9 cellular contexts compared by ENCODE assay signal in the genomic region with DNA sequence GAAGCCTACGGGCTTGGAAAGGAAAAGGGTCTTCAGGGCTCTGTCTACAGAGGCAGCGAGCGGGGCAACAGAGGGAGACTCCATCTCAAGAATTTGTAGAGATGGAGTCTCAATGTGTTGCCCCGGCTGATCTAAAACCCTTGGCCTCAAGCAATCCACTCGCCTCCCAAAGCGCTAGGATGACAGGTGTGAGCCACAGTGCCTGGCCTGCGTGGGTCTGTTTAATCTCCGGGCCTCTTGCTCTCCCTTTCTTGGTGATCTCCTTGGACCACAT. TPM values are rescaled to one million over a fixed set of nuclear protein-coding genes. Genes with fewer than 3 reads are reported as not detected.
A peak's percentile ranks its signal among the peaks of the same experiment; 100 is the strongest.
DNase-seq lines count a peak whose midpoint lies in the region; ATAC-seq and TF ChIP-seq lines count a peak whose summit lies in the region.
"Had no signal": no experiment of that assay in that cellular context is flagged by ENCODE, and none has a peak within 500 bp of the region (broad histone marks: within the 10 kb centered on the region; RNA-seq: fewer than 3 reads in every experiment).

No MANE protein-coding gene starts in this region.

- no TSS peak for BruUV-seq in PC-3 (replicated peaks; lab: Mats Ljungman, UMichigan)

- peaks cover 47% of the 10 kb centered on the region for H3K4me1 ChIP-seq in PC-3 (ENCODE audit: insufficient read depth, low read length)
- H3K4me1 ChIP-seq in ectodermal cell (ENCODE audit: control insufficient read depth, insufficient read depth, low read length): peaks cover 15% of the 10 kb centered on the region
- peaks cover 37% of the 10 kb centered on the region for H3K4me1 ChIP-seq in ovary (ENCODE audit: insufficient read depth)

- H3K27ac ChIP-seq in PC-3 (ENCODE audit: low read length) (no peak overlapping the region), ectodermal cell (ENCODE audit: insufficient read depth, low read depth, low read length, poor library complexity, severe bottlenecking) (peak overlapping the region; percentile 38), ovary (peak overlapping the region; percentile 56 to 82)

- H3F3A ChIP-seq in PC-3 (ENCODE audit: low read length, unreplicated experiment): peaks cover 33% of the 10 kb centered on the region

- H3K9me3 ChIP-seq in PC-3 (ENCODE audit: low read length): no peaks in the 10 kb centered on the region
- H3K9me3 ChIP-seq in ectodermal cell (ENCODE audit: control insufficient read depth, low read length): no peaks in the 10 kb centered on the region
- H3K9me3 ChIP-seq in ovary: no peaks in the 10 kb centered on the region

- no peak for TF ChIP-seq POLR2A in ovary (IDR thresholded peaks at IDR 0.05)

- CTCF ChIA-PET in PC-3 (lab: Charles Lee): no interaction called here

- peak; percentile 3 for ATAC-seq in PC-3

- H3K27me3 ChIP-seq in PC-3 (ENCODE audit: low read length) (no peaks in the 10 kb centered on the region), ectodermal cell (ENCODE audit: control insufficient read depth, insufficient read depth, low read length, poor library complexity, severe bottlenecking) (no peaks in the 10 kb centered on the region), ovary (no peaks in the 10 kb centered on the region)

- H4K20me1 ChIP-seq in PC-3 (ENCODE audit: low read length): peaks cover 72% of the 10 kb centered on the region

- 85 to 87% methylated on average over 8 of the region's 8 CpGs for WGBS in ectodermal cell, 2 experiments
- 50 to 58% (median 52%) methylated on average over 8 of the region's 8 CpGs for WGBS in ovary, 3 donors

- peaks cover 52% of the 10 kb centered on the region for H3K36me3 ChIP-seq in PC-3 (ENCODE audit: low read depth, low read length)
- H3K36me3 ChIP-seq in ectodermal cell (ENCODE audit: control insufficient read depth, insufficient read depth, low read length): peaks cover 36% of the 10 kb centered on the region
- H3K36me3 ChIP-seq in ovary: no peaks in the 10 kb centered on the region

- TF ChIP-seq CTCF in PC-3 (conservative IDR thresholded peaks at IDR 0.05; ENCODE audit: low read depth, low read length) (no peak), ovary (IDR thresholded peaks at IDR 0.05) (no peak)

- H3K4me3 ChIP-seq in PC-3 (ENCODE audit: low read length): no peak overlapping the region
- H3K4me3 ChIP-seq in ectodermal cell (ENCODE audit: insufficient read depth, low read depth, low read length): no peak overlapping the region
- H3K4me3 ChIP-seq in ovary: no peak overlapping the region

- no peak overlapping the region for H3K9ac ChIP-seq in PC-3 (ENCODE audit: low read length)

- no peak for TF ChIP-seq EP300 in ovary (IDR thresholded peaks at IDR 0.05)

- DNase-seq in DMS 273 (lab: John Stamatoyannopoulos, UW; ENCODE audit: unreplicated experiment): peak; percentile 84
- peak; percentile 39 for DNase-seq in PC-3
- no peak for DNase-seq in ovary
- DNase-seq in SKM-1 treated with dmso at 0.1 percent for 144 hours (lab: John Stamatoyannopoulos, UW; ENCODE audit: unreplicated experiment): no peak
- DNase-seq in CD1c-positive myeloid dendritic cell (ENCODE audit: extremely low spot score): no peak
- DNase-seq in HK-2 (ENCODE audit: unreplicated experiment): no peak
- DNase-seq in globus pallidus (ENCODE audit: low spot score): no peak
- DNase-seq: activated naive CD8-positive, alpha-beta T cell treated with anti-CD3 and anti-CD28 coated beads, Interleukin-2, amount 10 ng/mL, durations not matched to agents 7 days and 5 days had no signal

- POLR2A ChIA-PET in PC-3 (lab: Charles Lee; ENCODE audit: unreplicated experiment): interaction anchor here (1.6 kb wide), 1 partner anchor 18 kb away, joined by 18 read pairs; the partner anchor contains the start of genes MBOAT7 and TSEN34

- H2AFZ ChIP-seq in PC-3 (ENCODE audit: low read length): no peak overlapping the region

- peaks cover 61% of the 10 kb centered on the region for H3K79me2 ChIP-seq in PC-3 (ENCODE audit: low read length)

- H3K4me2 ChIP-seq in PC-3 (ENCODE audit: low read length): peak overlapping the region; percentile 32; the same call in 1 of the 2 replicates

- intact Hi-C loops in PC-3 (cut with micrococcal nuclease) (no loop called here), ovary (cut with DNase I) (loop anchor here in 2 of 4 donors (1.0 to 10.0 kb wide), 2 partner anchors 19 to 1466 kb away; partner anchors contain the start of genes EPN1 (in 1 of the 2) and MBOAT7 (in 1 of the 2))

- no peaks in the 10 kb centered on the region for H3K9me2 ChIP-seq in PC-3 (replicated peaks; ENCODE audit: low read length)

RNA-seq across cellular contexts. Expression of gene RPS9, which starts 8.1 kb away (rescaled TPM):
- total RNA-seq in PC-3 (2014; rRNA removed) (3,477 and 3,621 TPM in 2 replicates), ovary (1,000 to 10,000 TPM; 2,142 to 5,150 (median 2,841) TPM)
- 2,252 TPM for polyA plus RNA-seq in ectodermal cell (2013, experiment 1 of 4)
- 2,212 TPM for polyA plus RNA-seq in ectodermal cell (2013, experiment 2 of 4)
- 1,886 TPM for polyA plus RNA-seq in ectodermal cell (2013, experiment 3 of 4)
- 1,991 TPM for polyA plus RNA-seq in ectodermal cell (2013, experiment 4 of 4)
- 1,000 to 10,000 TPM in 1 of 2 donors, 100 to 1,000 TPM in 1; 386 to 6,488 TPM for polyA plus RNA-seq in ovary

RNA-seq across cellular contexts. Expression of gene LILRB3, which starts 14.1 kb away (rescaled TPM):
- total RNA-seq in PC-3 (2014; rRNA removed) (not detected in 2 replicates), ovary (1 to 10 TPM in 6 of 7 donors, under 1 TPM in 1; 0.31 to 5.5 (median 2.5) TPM)
- not detected for polyA plus RNA-seq in ectodermal cell (2013, experiment 1 of 4)
- 0.39 TPM for polyA plus RNA-seq in ectodermal cell (2013, experiment 2 of 4)
- not detected for polyA plus RNA-seq in ectodermal cell (2013, experiment 3 of 4)
- polyA plus RNA-seq in ectodermal cell (2013, experiment 4 of 4): not detected
- 1 to 10 TPM; 1.7 to 4.9 TPM for polyA plus RNA-seq in ovary

RNA-seq across cellular contexts. Expression of gene TSEN34, which starts 17.6 kb away (rescaled TPM):
- total RNA-seq in PC-3 (2014; rRNA removed): 122 and 173 TPM in 2 replicates
- 34.8 TPM for polyA plus RNA-seq in ectodermal cell (2013, experiment 1 of 4)
- polyA plus RNA-seq in ectodermal cell (2013, experiment 2 of 4): 28.3 TPM
- polyA plus RNA-seq in ectodermal cell (2013, experiment 3 of 4): 32.9 TPM
- 31.4 TPM for polyA plus RNA-seq in ectodermal cell (2013, experiment 4 of 4)
- total RNA-seq in ovary: 10 to 100 TPM; 47.3 to 98.8 (median 56.2) TPM
- polyA plus RNA-seq in ovary: 10 to 100 TPM; 12.5 to 71.9 TPM

RNA-seq across cellular contexts. Expression of gene MBOAT7, which starts 19.3 kb away (rescaled TPM):
- total RNA-seq in PC-3 (2014; rRNA removed) (231 and 261 TPM in 2 replicates), ovary (100 to 1,000 TPM in 1 of 7 donors, 10 to 100 TPM in 6; 41.8 to 105 (median 56.8) TPM)
- 116 TPM for polyA plus RNA-seq in ectodermal cell (2013, experiment 1 of 4)
- 120 TPM for polyA plus RNA-seq in ectodermal cell (2013, experiment 2 of 4)
- 98.3 TPM for polyA plus RNA-seq in ectodermal cell (2013, experiment 3 of 4)
- 107 TPM for polyA plus RNA-seq in ectodermal cell (2013, experiment 4 of 4)
- 10 to 100 TPM; 41.0 to 51.3 TPM for polyA plus RNA-seq in ovary

RNA-seq across cellular contexts. Expression of gene LILRA6, which starts 33.9 kb away (rescaled TPM):
- total RNA-seq in PC-3 (2014; rRNA removed) (not detected in 2 replicates), ovary (1 to 10 TPM in 6 of 7 donors, under 1 TPM in 1; 0.69 to 2.7 (median 1.2) TPM)
- not detected for polyA plus RNA-seq in ectodermal cell (2013, experiment 1 of 4)
- not detected for polyA plus RNA-seq in ectodermal cell (2013, experiment 2 of 4)
- not detected for polyA plus RNA-seq in ectodermal cell (2013, experiment 3 of 4)
- not detected for polyA plus RNA-seq in ectodermal cell (2013, experiment 4 of 4)
- 1 to 10 TPM in 1 of 2 donors, under 1 TPM in 1; 0.61 to 1.7 TPM for polyA plus RNA-seq in ovary

Comparison
In these comparisons a context has a peak if more than half of its experiments do, and no peak if none do; other contexts are left out.
1. DNase-seq: peak in DMS 273 (single experiment) and PC-3 (single experiment); none in ovary (0 of 5), SKM-1 treated with dmso at 0.1 percent for 144 hours (single experiment), CD1c-positive myeloid dendritic cell (single experiment), HK-2 (single experiment) and globus pallidus (single experiment).